Comparison of ENCODE assay signal across 30 cellular contexts in genomic region chr17:82567286-82567685, GRCh38.
"Had no signal": no experiment of that assay in that cellular context is flagged by ENCODE, and none has a peak within 500 bp of the region (broad histone marks: within the 10 kb centered on the region; RNA-seq: fewer than 3 reads in every experiment).

No MANE protein-coding gene starts in this region.

- ATAC-seq: activated CD8-positive, alpha-beta T cell treated with anti-CD3 and anti-CD28 coated beads for 36 hours; activated naive CD8-positive, alpha-beta T cell treated with anti-CD3 and anti-CD28 coated beads, Interleukin-2, amount 50 U/mL, for 24 hours; esophagus mucosa had no signal

- H3K27ac Mint-ChIP-seq: activated CD4-positive, alpha-beta T cell treated with anti-CD3 and anti-CD28 coated beads, Interleukin-2, amount 10 ng/mL, durations not matched to agents 24 days and 14 days; activated CD8-positive, alpha-beta T cell treated with anti-CD3 and anti-CD28 coated beads for 36 hours; activated naive CD4-positive, alpha-beta T cell treated with anti-CD3 and anti-CD28 coated beads, Interleukin-2, amount 50 U/mL, for 24 hours; activated naive CD8-positive, alpha-beta T cell treated with anti-CD3 and anti-CD28 coated beads, Interleukin-2, amount 50 U/mL, for 24 hours; activated T-helper 2 cell treated with anti-CD3 and anti-CD28 coated beads, Interferon-gamma antibody, Interleukin-2, Interleukin-4, amounts not matched to agents 10 μg/mL and 5 μg/mL and 100 μg/mL, durations not matched to agents 14 hours and 24 hours and 36 hours; immature natural killer cell; mesothelial cell of epicardium; nephron progenitor cell; T-helper 1 cell treated with Interleukin-12 subunit alpha and Interleukin-12 subunit beta and Interleukin-4 antibody, amounts not matched to agents 30 μg/mL and 1 μg/mL, for 36 hours had no signal

- H3K4me3 ChIP-seq: pancreas, psoas muscle, thoracic aorta, upper lobe of right lung had no signal

- H3K9me3 ChIP-seq: neutrophil, pancreas, psoas muscle, thoracic aorta, upper lobe of right lung had no signal

- DNase-seq: activated CD4-positive, alpha-beta T cell treated with anti-CD3 and anti-CD28 coated beads, Interleukin-2, amount 10 ng/mL, durations not matched to agents 24 days and 14 days; activated CD4-positive, CD25-positive, alpha-beta regulatory T cell treated with anti-CD3 and anti-CD28 coated beads, Interleukin-2, amount 50 U/mL, for 72 hours; activated CD8-positive, alpha-beta T cell treated with anti-CD3 and anti-CD28 coated beads for 36 hours; activated naive CD8-positive, alpha-beta T cell treated with anti-CD3 and anti-CD28 coated beads, Interleukin-2, amount 50 U/mL, for 24 hours; activated T-cell treated with anti-CD3 and anti-CD28 coated beads, Interleukin-2, amount 50 U/mL, for 48 hours; amygdala; foreskin fibroblast; head of caudate nucleus; hypothalamus; immature natural killer cell; kidney; left colon; naive B cell; nephron progenitor cell; psoas muscle; stimulated activated CD4-positive, alpha-beta T cell treated with anti-CD3 and anti-CD28 coated beads, Interleukin-15, amount 100 ng/mL, for 24 hours; stimulated activated CD4-positive, alpha-beta T cell treated with anti-CD3 and anti-CD28 coated beads, Interleukin-2, amount 100 ng/mL, for 24 hours; stimulated activated naive CD4-positive, alpha-beta T cell; SW 1271; T-helper 9 cell; upper lobe of right lung; WERI-Rb-1 had no signal

- H3K27me3 ChIP-seq: neutrophil, pancreas, upper lobe of right lung had no signal

- H3K4me3 Mint-ChIP-seq: activated CD4-positive, alpha-beta T cell treated with anti-CD3 and anti-CD28 coated beads, Interleukin-2, amount 10 ng/mL, durations not matched to agents 24 days and 14 days; activated CD8-positive, alpha-beta T cell treated with anti-CD3 and anti-CD28 coated beads for 36 hours; activated naive CD4-positive, alpha-beta T cell treated with anti-CD3 and anti-CD28 coated beads, Interleukin-2, amount 50 U/mL, for 24 hours; activated naive CD8-positive, alpha-beta T cell treated with anti-CD3 and anti-CD28 coated beads, Interleukin-2, amount 50 U/mL, for 24 hours; immature natural killer cell; mesothelial cell of epicardium; nephron progenitor cell; T-helper 1 cell treated with Interleukin-12 subunit alpha and Interleukin-12 subunit beta and Interleukin-4 antibody, amounts not matched to agents 30 μg/mL and 1 μg/mL, for 36 hours had no signal

- H3K27ac ChIP-seq: neutrophil, pancreas, thoracic aorta, WERI-Rb-1 had no signal

- H3K27me3 Mint-ChIP-seq: activated CD4-positive, alpha-beta T cell treated with anti-CD3 and anti-CD28 coated beads, Interleukin-2, amount 10 ng/mL, durations not matched to agents 24 days and 14 days; activated CD8-positive, alpha-beta T cell treated with anti-CD3 and anti-CD28 coated beads for 36 hours; activated naive CD4-positive, alpha-beta T cell treated with anti-CD3 and anti-CD28 coated beads, Interleukin-2, amount 50 U/mL, for 24 hours; activated naive CD8-positive, alpha-beta T cell treated with anti-CD3 and anti-CD28 coated beads, Interleukin-2, amount 50 U/mL, for 24 hours; naive B cell had no signal

- H3K9me3 Mint-ChIP-seq: activated CD4-positive, alpha-beta T cell treated with anti-CD3 and anti-CD28 coated beads, Interleukin-2, amount 10 ng/mL, durations not matched to agents 24 days and 14 days; activated CD8-positive, alpha-beta T cell treated with anti-CD3 and anti-CD28 coated beads for 36 hours; activated naive CD4-positive, alpha-beta T cell treated with anti-CD3 and anti-CD28 coated beads, Interleukin-2, amount 50 U/mL, for 24 hours; activated naive CD8-positive, alpha-beta T cell treated with anti-CD3 and anti-CD28 coated beads, Interleukin-2, amount 50 U/mL, for 24 hours; activated T-helper 2 cell treated with anti-CD3 and anti-CD28 coated beads, Interferon-gamma antibody, Interleukin-2, Interleukin-4, amounts not matched to agents 10 μg/mL and 5 μg/mL and 100 μg/mL, durations not matched to agents 14 hours and 24 hours and 36 hours; immature natural killer cell; mesothelial cell of epicardium; naive B cell; nephron progenitor cell; T-helper 1 cell treated with Interleukin-12 subunit alpha and Interleukin-12 subunit beta and Interleukin-4 antibody, amounts not matched to agents 30 μg/mL and 1 μg/mL, for 36 hours had no signal

- H3K4me1 Mint-ChIP-seq: activated naive CD8-positive, alpha-beta T cell treated with anti-CD3 and anti-CD28 coated beads, Interleukin-2, amount 50 U/mL, for 24 hours; mesothelial cell of epicardium; naive B cell had no signal
